Comparison of ENCODE assay signal across 9 cellular contexts in the genomic region with DNA sequence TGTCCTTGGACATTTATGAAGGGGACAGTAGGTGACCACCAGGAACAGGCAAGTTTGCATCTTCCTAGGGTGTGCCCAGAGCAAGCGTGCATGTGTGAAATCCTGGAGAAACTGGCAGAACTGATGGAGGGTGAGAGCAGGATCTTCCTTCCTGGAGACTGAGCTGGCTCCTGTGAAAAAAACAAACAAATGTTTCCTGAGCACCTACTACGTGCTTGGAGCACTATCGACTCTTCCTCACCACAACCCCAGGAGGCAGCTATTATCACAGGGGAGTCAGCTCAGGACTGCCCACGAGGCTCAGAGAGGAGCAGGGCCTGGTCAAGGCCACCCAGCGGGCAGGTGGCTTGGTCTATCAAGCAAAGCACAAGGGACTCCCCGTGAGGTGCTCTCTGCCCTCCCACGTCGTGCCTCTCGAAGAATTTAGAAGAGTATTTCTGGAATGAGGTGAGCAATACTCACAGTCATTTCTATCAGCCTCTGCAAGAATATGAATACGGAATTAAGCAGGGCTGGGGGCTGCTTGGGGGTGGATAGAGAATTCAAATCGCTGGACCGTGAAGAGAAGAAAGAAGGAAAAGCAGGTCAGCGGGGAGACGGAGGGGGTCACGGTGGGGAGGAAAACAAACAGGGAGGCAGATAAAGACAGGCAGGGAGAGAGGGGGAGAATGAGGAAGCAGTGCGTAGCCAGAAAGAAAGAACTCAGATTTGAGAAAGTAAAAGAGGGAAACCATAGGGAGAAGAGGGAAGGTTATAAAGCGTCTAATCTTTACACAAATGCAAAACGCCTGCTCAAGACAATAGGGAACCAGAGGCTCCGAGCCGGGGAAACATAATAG. TPM values are rescaled to one million over a fixed set of nuclear protein-coding genes. Genes with fewer than 3 reads are reported as not detected.
DNase-seq lines count a peak whose midpoint lies in the region; ATAC-seq and TF ChIP-seq lines count a peak whose summit lies in the region.
"Had no signal": no experiment of that assay in that cellular context is flagged by ENCODE, and none has a peak within 500 bp of the region (broad histone marks: within the 10 kb centered on the region; RNA-seq: fewer than 3 reads in every experiment).

No MANE protein-coding gene starts in this region.

- peak overlapping the region; percentile 77 to 84 for H3K18ac ChIP-seq in mesenchymal stem cell (ENCODE audit: low read depth in 1 of 2, low read length in 2 of 2)

- H3K79me1 ChIP-seq in mesenchymal stem cell (replicated peaks; ENCODE audit: low read length, poor library complexity, severe bottlenecking): no peaks in the 10 kb centered on the region

- peak overlapping the region in 1 of 2 experiments; percentile 6 for H3K4ac ChIP-seq in mesenchymal stem cell (ENCODE audit: low read depth in 1 of 2, low read length in 2 of 2)

- H3K9me3 ChIP-seq in BLaER1 (no peaks in the 10 kb centered on the region), mesenchymal stem cell (ENCODE audit: control insufficient read depth, low read length) (no peaks in the 10 kb centered on the region)

- no peaks in the 10 kb centered on the region for H4K20me1 ChIP-seq in BLaER1

- H2BK15ac ChIP-seq in mesenchymal stem cell (ENCODE audit: low read depth, poor library complexity, severe bottlenecking): no peak overlapping the region

- peaks cover 9% of the 10 kb centered on the region for H3K9me3 Mint-ChIP-seq in WTC11
- no peaks in the 10 kb centered on the region for H3K9me3 Mint-ChIP-seq in activated naive CD8-positive, alpha-beta T cell treated with anti-CD3 and anti-CD28 coated beads, Interleukin-2, amount 50 U/mL, for 24 hours

- ATAC-seq in GM21381 (IDR thresholded peaks at IDR 0.05; ENCODE audit: unreplicated experiment): peak; percentile 35
- peak; percentile 9 for ATAC-seq in WTC11
- no peak for ATAC-seq in HG03342 (IDR thresholded peaks at IDR 0.05; ENCODE audit: unreplicated experiment)
- no peak for ATAC-seq in activated naive CD8-positive, alpha-beta T cell treated with anti-CD3 and anti-CD28 coated beads, Interleukin-2, amount 50 U/mL, for 24 hours
- ATAC-seq in GM19452 (IDR thresholded peaks at IDR 0.05; ENCODE audit: unreplicated experiment): no peak
- ATAC-seq in HG03378 (IDR thresholded peaks at IDR 0.05; ENCODE audit: unreplicated experiment): no peak

- H3K4me2 ChIP-seq in BLaER1 (peak overlapping the region; percentile 67), mesenchymal stem cell (ENCODE audit: low read length, poor library complexity, severe bottlenecking) (peak overlapping the region; percentile 44)

- H3K27ac ChIP-seq in BLaER1: peak overlapping the region; percentile 5; the same call in 1 of the 2 replicates
- H3K27ac ChIP-seq in mesenchymal stem cell (ENCODE audit: low read length, poor library complexity, severe bottlenecking): peak overlapping the region; percentile 95

- peak overlapping the region; percentile 6 for H2AK5ac ChIP-seq in mesenchymal stem cell (ENCODE audit: low read length, severe bottlenecking)

- no peak overlapping the region for H2AFZ ChIP-seq in mesenchymal stem cell (ENCODE audit: low read depth, low read length)

- peaks cover 44% of the 10 kb centered on the region for H3K4me1 Mint-ChIP-seq in WTC11
- H3K4me1 Mint-ChIP-seq in activated naive CD8-positive, alpha-beta T cell treated with anti-CD3 and anti-CD28 coated beads, Interleukin-2, amount 50 U/mL, for 24 hours: peaks cover 7% of the 10 kb centered on the region

- H3K27me3 ChIP-seq in BLaER1 (no peaks in the 10 kb centered on the region), mesenchymal stem cell (ENCODE audit: control insufficient read depth in 1 of 2, insufficient read depth in 1 of 2, low read length in 2 of 2) (peaks cover 0 to 49% of the 10 kb centered on the region in 2 experiments)

- peak overlapping the region; percentile 21 for H3K4me3 Mint-ChIP-seq in WTC11
- no peak overlapping the region for H3K4me3 Mint-ChIP-seq in activated naive CD8-positive, alpha-beta T cell treated with anti-CD3 and anti-CD28 coated beads, Interleukin-2, amount 50 U/mL, for 24 hours

- H4K8ac ChIP-seq in mesenchymal stem cell (ENCODE audit: low read length): peak overlapping the region; percentile 90

- H2BK120ac ChIP-seq in mesenchymal stem cell (ENCODE audit: low read depth, low read length): peak overlapping the region; percentile 67

- H2BK12ac ChIP-seq in mesenchymal stem cell (ENCODE audit: low read length in 2 of 2): peak overlapping the region; percentile 23 to 92

- H3K36me3 Mint-ChIP-seq in WTC11: no peaks in the 10 kb centered on the region
- no peaks in the 10 kb centered on the region for H3K36me3 Mint-ChIP-seq in activated naive CD8-positive, alpha-beta T cell treated with anti-CD3 and anti-CD28 coated beads, Interleukin-2, amount 50 U/mL, for 24 hours (ENCODE audit: low read depth)

- DNase-seq in WTC11 (ENCODE audit: low spot score) (no peak), mesenchymal stem cell (peak; percentile 53)
- DNase-seq in activated naive CD8-positive, alpha-beta T cell treated with anti-CD3 and anti-CD28 coated beads, Interleukin-2, amount 50 U/mL, for 24 hours: no peak
- DNase-seq: effector CD8-positive, alpha-beta T cell had no signal

- H3K14ac ChIP-seq in mesenchymal stem cell (ENCODE audit: low read length in 2 of 2): no peak overlapping the region

- peak overlapping the region; percentile 36; the same call in 1 of the 2 replicates for H3K9ac ChIP-seq in BLaER1
- no peak overlapping the region for H3K9ac ChIP-seq in mesenchymal stem cell (ENCODE audit: low read length)

- no peak for TF ChIP-seq CTCF in WTC11 (IDR thresholded peaks at IDR 0.05)

- H3K27me3 Mint-ChIP-seq in WTC11 (ENCODE audit: low read depth): peaks cover 14% of the 10 kb centered on the region; the same call in 1 of the 2 replicates
- H3K27me3 Mint-ChIP-seq in activated naive CD8-positive, alpha-beta T cell treated with anti-CD3 and anti-CD28 coated beads, Interleukin-2, amount 50 U/mL, for 24 hours: peaks cover 25% of the 10 kb centered on the region

- 8% methylated on average over 19 of the region's 20 CpGs for WGBS in mesenchymal stem cell

- H3K36me3 ChIP-seq in BLaER1 (no peaks in the 10 kb centered on the region), mesenchymal stem cell (ENCODE audit: control insufficient read depth in 1 of 2, insufficient read depth in 2 of 2, low read depth in 1 of 2, low read length in 2 of 2) (no peaks in the 10 kb centered on the region)

- H2BK5ac ChIP-seq in mesenchymal stem cell (ENCODE audit: low read depth, low read length, poor library complexity, severe bottlenecking): peak overlapping the region; percentile 87

- peak overlapping the region; percentile 72 for H3K27ac Mint-ChIP-seq in WTC11
- H3K27ac Mint-ChIP-seq in activated naive CD8-positive, alpha-beta T cell treated with anti-CD3 and anti-CD28 coated beads, Interleukin-2, amount 50 U/mL, for 24 hours: no peak overlapping the region

- CTCF ChIA-PET in WTC11 (lab: Charles Lee): interaction anchor here (0.9 to 7.9 kb wide), 8 partner anchors 9 to 63 kb away, joined by 3 to 84 read pairs (median 4); no protein-coding TSS in a partner anchor

- H3K23ac ChIP-seq in mesenchymal stem cell (ENCODE audit: low read length in 2 of 2): no peak overlapping the region

- H4K91ac ChIP-seq in mesenchymal stem cell (ENCODE audit: low read length): peak overlapping the region; percentile 2

- POLR2A ChIA-PET in WTC11 (lab: Charles Lee): interaction anchor here (0.6 kb wide), 1 partner anchor 10 kb away, joined by 3 read pairs; no protein-coding TSS in a partner anchor

- H3K4me3 ChIP-seq in BLaER1: no peak overlapping the region
- H3K4me3 ChIP-seq in mesenchymal stem cell (ENCODE audit: insufficient read depth in 1 of 2, low read depth in 1 of 2, low read length in 2 of 2): no peak overlapping the region

- H3K4me1 ChIP-seq in BLaER1: peaks cover 64% of the 10 kb centered on the region
- H3K4me1 ChIP-seq in mesenchymal stem cell (ENCODE audit: control insufficient read depth, insufficient read depth, low read depth, low read length): peaks cover 52% of the 10 kb centered on the region

TF ChIP-seq in WTC11, 78 proteins besides CTCF, POLR2A, EP300 and RAD21 (continues in another document):
- TF ChIP-seq ZNF423 (CRISPR knock-in tag; IDR thresholded peaks at IDR 0.05) (0 out of 2 replicates have a peak, but pooled peaks have one; percentile 19), GTF2I (CRISPR knock-in tag; conservative IDR thresholded peaks at IDR 0.05) (0 out of 2 replicates have a peak, but pooled peaks have one; percentile 31), ZNF263 (CRISPR knock-in tag; IDR thresholded peaks at IDR 0.05; ENCODE audit: low read depth) (peak; percentile 50; the same call in 1 of the 2 replicates)
- TF ChIP-seq, protein P1, sequence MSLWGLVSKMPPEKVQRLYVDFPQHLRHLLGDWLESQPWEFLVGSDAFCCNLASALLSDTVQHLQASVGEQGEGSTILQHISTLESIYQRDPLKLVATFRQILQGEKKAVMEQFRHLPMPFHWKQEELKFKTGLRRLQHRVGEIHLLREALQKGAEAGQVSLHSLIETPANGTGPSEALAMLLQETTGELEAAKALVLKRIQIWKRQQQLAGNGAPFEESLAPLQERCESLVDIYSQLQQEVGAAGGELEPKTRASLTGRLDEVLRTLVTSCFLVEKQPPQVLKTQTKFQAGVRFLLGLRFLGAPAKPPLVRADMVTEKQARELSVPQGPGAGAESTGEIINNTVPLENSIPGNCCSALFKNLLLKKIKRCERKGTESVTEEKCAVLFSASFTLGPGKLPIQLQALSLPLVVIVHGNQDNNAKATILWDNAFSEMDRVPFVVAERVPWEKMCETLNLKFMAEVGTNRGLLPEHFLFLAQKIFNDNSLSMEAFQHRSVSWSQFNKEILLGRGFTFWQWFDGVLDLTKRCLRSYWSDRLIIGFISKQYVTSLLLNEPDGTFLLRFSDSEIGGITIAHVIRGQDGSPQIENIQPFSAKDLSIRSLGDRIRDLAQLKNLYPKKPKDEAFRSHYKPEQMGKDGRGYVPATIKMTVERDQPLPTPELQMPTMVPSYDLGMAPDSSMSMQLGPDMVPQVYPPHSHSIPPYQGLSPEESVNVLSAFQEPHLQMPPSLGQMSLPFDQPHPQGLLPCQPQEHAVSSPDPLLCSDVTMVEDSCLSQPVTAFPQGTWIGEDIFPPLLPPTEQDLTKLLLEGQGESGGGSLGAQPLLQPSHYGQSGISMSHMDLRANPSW (CRISPR knock-in tag; conservative IDR thresholded peaks at IDR 0.05; ENCODE audit: low read depth): no peak

RNA-seq across cellular contexts. Expression of a gene that starts 1.8 kb away (rescaled TPM):
- 0.33 to 0.39 TPM in 2 of 3 replicates, not detected in the other for total RNA-seq in WTC11 (2021)
- 0.15 TPM for polyA plus RNA-seq in mesenchymal stem cell (2013, experiment 1 of 2)
- polyA plus RNA-seq in mesenchymal stem cell (2013, experiment 2 of 2): 0.15 TPM

Comparison
In these comparisons a context has a peak if more than half of its experiments do, and no peak if none do; other contexts are left out.
1. ATAC-seq: peak in GM21381 (single experiment) and WTC11 (single experiment); none in HG03342 (single experiment), activated naive CD8-positive, alpha-beta T cell treated with anti-CD3 and anti-CD28 coated beads, Interleukin-2, amount 50 U/mL, for 24 hours (single experiment), GM19452 (single experiment) and HG03378 (single experiment).